In the genomic region with DNA sequence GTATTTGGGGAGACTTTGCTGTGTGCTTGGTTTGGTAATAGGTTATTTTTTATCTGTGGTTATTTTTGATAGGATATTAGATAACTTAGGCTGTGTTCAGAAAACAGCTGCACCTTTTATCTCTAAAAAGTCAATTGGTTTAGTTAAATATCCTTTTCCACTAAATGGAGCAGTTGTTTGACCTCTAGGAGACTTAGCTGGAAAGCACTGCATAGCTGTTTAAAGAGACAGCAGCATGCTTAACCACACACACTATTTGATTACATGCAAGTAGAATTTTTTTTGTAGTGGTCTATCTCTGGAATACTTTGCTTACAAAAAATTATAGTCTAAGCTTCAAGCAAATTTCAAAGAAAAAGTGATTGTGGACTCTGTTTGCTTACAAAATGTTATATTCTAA, we compare ENCODE assay signal across 32 cellular contexts. TPM values are rescaled to one million over a fixed set of nuclear protein-coding genes. Genes with fewer than 3 reads are reported as not detected.
"Had no signal": no experiment of that assay in that cellular context is flagged by ENCODE, and none has a peak within 500 bp of the region (broad histone marks: within the 10 kb centered on the region; RNA-seq: fewer than 3 reads in every experiment).

No MANE protein-coding gene starts in this region.

- H3K27me3 ChIP-seq: ascending aorta, breast epithelium, cardiac muscle cell, esophagus muscularis mucosa, foreskin keratinocyte, gastrocnemius medialis had no signal

- H3K4me1 ChIP-seq: ascending aorta, breast epithelium, foreskin keratinocyte had no signal

- DNase-seq: activated CD4-positive, alpha-beta memory T cell treated with anti-CD3 and anti-CD28 coated beads for 36 hours; activated CD4-positive, alpha-beta T cell treated with anti-CD3 and anti-CD28 coated beads for 36 hours; activated CD4-positive, alpha-beta T cell treated with anti-CD3 and anti-CD28 coated beads, Interleukin-2, amount 10 ng/mL, durations not matched to agents 24 days and 14 days; activated CD4-positive, CD25-positive, alpha-beta regulatory T cell; activated CD4-positive, CD25-positive, alpha-beta regulatory T cell treated with anti-CD3 and anti-CD28 coated beads, Interleukin-2, amount 50 U/mL, for 72 hours; activated CD8-positive, alpha-beta memory T cell treated with anti-CD3 and anti-CD28 coated beads, Interleukin-2, amount 10 ng/mL, durations not matched to agents 7 days and 5 days; activated CD8-positive, alpha-beta memory T cell treated with anti-CD3 and anti-CD28 coated beads, Interleukin-2, amount 50 U/mL, for 4 hours; activated CD8-positive, alpha-beta T cell treated with anti-CD3 and anti-CD28 coated beads, Interleukin-2, amount 10 ng/mL, durations not matched to agents 7 days and 5 days; activated gamma-delta T cell; activated naive CD4-positive, alpha-beta T cell; activated naive CD4-positive, alpha-beta T cell treated with anti-CD3 and anti-CD28 coated beads, Interleukin-2, amount 10 ng/mL, durations not matched to agents 7 days and 5 days; activated naive CD8-positive, alpha-beta T cell treated with anti-CD3 and anti-CD28 coated beads, Interleukin-2, amount 10 ng/mL, durations not matched to agents 7 days and 5 days; activated T-cell treated with anti-CD3 and anti-CD28 coated beads, Interleukin-2, amount 50 U/mL, for 1 hour; activated T-cell treated with anti-CD3 and anti-CD28 coated beads, Interleukin-2, amount 50 U/mL, for 48 hours; dorsolateral prefrontal cortex; effector memory CD4-positive, alpha-beta T cell; endodermal cell; erythroblast; foreskin keratinocyte; gastrocnemius medialis; glutamatergic neuron; T-helper 2 cell had no signal

- H3K36me3 ChIP-seq: ascending aorta, breast epithelium, cardiac muscle cell, esophagus muscularis mucosa, gastrocnemius medialis had no signal

- H3K4me3 ChIP-seq: ascending aorta, breast epithelium, cardiac muscle cell, coronary artery, dorsolateral prefrontal cortex, esophagus muscularis mucosa, gastrocnemius medialis had no signal

- H3K27ac ChIP-seq: ascending aorta, breast epithelium, cardiac muscle cell, coronary artery, dorsolateral prefrontal cortex, esophagus muscularis mucosa, foreskin keratinocyte had no signal

- ATAC-seq: activated CD4-positive, alpha-beta T cell treated with anti-CD3 and anti-CD28 coated beads for 36 hours; activated CD8-positive, alpha-beta memory T cell treated with anti-CD3 and anti-CD28 coated beads, Interleukin-2, amount 10 ng/mL, durations not matched to agents 7 days and 5 days; activated CD8-positive, alpha-beta T cell treated with anti-CD3 and anti-CD28 coated beads, Interleukin-2, amount 10 ng/mL, durations not matched to agents 7 days and 5 days; activated naive CD4-positive, alpha-beta T cell treated with anti-CD3 and anti-CD28 coated beads, Interleukin-2, amount 50 U/mL, for 72 hours; foreskin keratinocyte had no signal

- H3K9me3 ChIP-seq: ascending aorta, breast epithelium, esophagus muscularis mucosa, gastrocnemius medialis had no signal

RNA-seq across cellular contexts. Expression of a gene that starts 6.5 kb away (rescaled TPM):
- total RNA-seq: activated CD4-positive, alpha-beta memory T cell treated with anti-CD3 and anti-CD28 coated beads for 36 hours; activated CD4-positive, alpha-beta T cell treated with anti-CD3 and anti-CD28 coated beads for 36 hours; activated CD4-positive, alpha-beta T cell treated with anti-CD3 and anti-CD28 coated beads, Interleukin-2, amount 10 ng/mL, durations not matched to agents 24 days and 14 days; activated CD8-positive, alpha-beta memory T cell treated with anti-CD3 and anti-CD28 coated beads for 36 hours; activated CD8-positive, alpha-beta memory T cell treated with anti-CD3 and anti-CD28 coated beads, Interleukin-2, amount 10 ng/mL, durations not matched to agents 7 days and 5 days; activated CD8-positive, alpha-beta T cell treated with anti-CD3 and anti-CD28 coated beads, Interleukin-2, amount 10 ng/mL, durations not matched to agents 7 days and 5 days; activated naive CD4-positive, alpha-beta T cell treated with anti-CD3 and anti-CD28 coated beads, Interleukin-2, amount 50 U/mL, for 72 hours; activated naive CD8-positive, alpha-beta T cell treated with anti-CD3 and anti-CD28 coated beads, Interleukin-2, amount 10 ng/mL, durations not matched to agents 7 days and 5 days; activated T-helper 1 cell treated with anti-CD3 and anti-CD28 coated beads, Interleukin-12 subunit alpha, Interleukin-12 subunit beta, Interleukin-2, Interleukin-4 antibody, amounts not matched to agents 30 ng/mL and 10 ng/mL and 1 ng/mL, durations not matched to agents 14 hours and 24 hours and 36 hours; activated T-helper 2 cell treated with anti-CD3 and anti-CD28 coated beads, Interferon-gamma antibody, Interleukin-2, Interleukin-4, amounts not matched to agents 10 μg/mL and 5 μg/mL and 100 μg/mL, durations not matched to agents 14 hours and 24 hours and 36 hours; T-helper 1 cell treated with Interleukin-12 subunit alpha and Interleukin-12 subunit beta and Interleukin-4 antibody, amounts not matched to agents 30 ng/mL and 1 ng/mL, for 36 hours had no signal
